In the genomic region with DNA sequence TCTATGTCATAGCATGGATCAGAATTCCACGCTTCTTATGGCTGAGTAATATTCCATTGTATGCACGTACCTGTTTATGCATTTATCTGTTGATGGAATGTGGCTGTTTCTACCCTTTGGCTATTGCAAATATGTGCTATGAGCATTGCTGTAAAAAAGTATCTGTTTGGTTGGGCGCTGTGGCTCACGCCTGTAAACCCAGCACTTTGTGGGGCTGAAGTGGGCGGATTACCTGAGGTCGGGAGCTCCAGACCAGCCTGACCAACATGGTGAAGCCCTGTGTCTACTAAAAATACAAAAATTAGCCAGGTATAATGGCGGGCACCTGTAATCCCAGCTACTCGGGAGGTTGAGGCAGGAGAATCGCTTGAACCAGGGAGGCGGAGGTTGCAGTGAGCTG, we compare ENCODE assay signal across 28 cellular contexts.
DNase-seq lines count a peak whose midpoint lies in the region; ATAC-seq, FAIRE-seq and TF ChIP-seq lines count a peak whose summit lies in the region.
"Had no signal": no experiment of that assay in that cellular context is flagged by ENCODE, and none has a peak within 500 bp of the region (broad histone marks: within the 10 kb centered on the region; RNA-seq: fewer than 3 reads in every experiment).

No MANE protein-coding gene starts in this region.

- TF ChIP-seq EP300 in K562 (IDR thresholded peaks at IDR 0.05; ENCODE audit: low read length): no peak

- no peaks in the 10 kb centered on the region for H3K9me3 Mint-ChIP-seq in activated naive CD8-positive, alpha-beta T cell (ENCODE audit: low read depth)
- no peaks in the 10 kb centered on the region for H3K9me3 Mint-ChIP-seq in activated naive CD8-positive, alpha-beta T cell treated with anti-CD3 and anti-CD28 coated beads, Interleukin-2, amount 50 U/mL, for 24 hours
- H3K9me3 Mint-ChIP-seq: CD4-positive, alpha-beta memory T cell had no signal

- CTCF ChIA-PET in Panc1 (lab: Charles Lee): no interaction called here
- CTCF ChIA-PET in K562 (lab: Yijun Ruan, JAX; ENCODE audit: low intra/inter-chr PET ratio): no interaction called here

- no peak overlapping the region for H3K9ac ChIP-seq in K562 (ENCODE audit: insufficient read depth in 1 of 2, low read depth in 2 of 2, low read length in 2 of 2)
- H3K9ac ChIP-seq: BLaER1 treated with 17β-estradiol and CSF1 and Interleukin-3, amounts not matched to agents 10 nM and 100 nM had no signal

- H3K27me3 ChIP-seq in Panc1 (ENCODE audit: control insufficient read depth, insufficient read depth, low read length) (no peaks in the 10 kb centered on the region), K562 (ENCODE audit: control insufficient read depth in 2 of 2, insufficient read depth in 2 of 2, low read length in 2 of 2) (no peaks in the 10 kb centered on the region), breast epithelium (no peaks in the 10 kb centered on the region)
- H3K27me3 ChIP-seq: BLaER1 treated with 17β-estradiol and CSF1 and Interleukin-3, amounts not matched to agents 10 nM and 100 nM; SJCRH30 had no signal

- H3K4me3 ChIP-seq in Panc1 (ENCODE audit: low read depth in 2 of 2, low read length in 2 of 2) (no peak overlapping the region), K562 (no peak overlapping the region), breast epithelium (no peak overlapping the region)
- H3K4me3 ChIP-seq: A549; BLaER1 treated with 17β-estradiol and CSF1 and Interleukin-3, amounts not matched to agents 10 nM and 100 nM; GM23338; SJCRH30 had no signal

- H3K36me3 ChIP-seq in Panc1 (ENCODE audit: control insufficient read depth, insufficient read depth, low read length): no peaks in the 10 kb centered on the region
- H3K36me3 ChIP-seq in K562 (ENCODE audit: control insufficient read depth, insufficient read depth, low read length): no peaks in the 10 kb centered on the region
- no peaks in the 10 kb centered on the region for H3K36me3 ChIP-seq in breast epithelium
- H3K36me3 ChIP-seq: BLaER1 treated with 17β-estradiol and CSF1 and Interleukin-3, amounts not matched to agents 10 nM and 100 nM; SJCRH30 had no signal

- H4K20me1 ChIP-seq in K562 (replicated peaks; ENCODE audit: control insufficient read depth, insufficient read depth, low read length): no peaks in the 10 kb centered on the region
- H4K20me1 ChIP-seq: BLaER1 treated with 17β-estradiol and CSF1 and Interleukin-3, amounts not matched to agents 10 nM and 100 nM had no signal

- H2AFZ ChIP-seq in K562 (ENCODE audit: low read depth, low read length): no peak overlapping the region
- H2AFZ ChIP-seq: GM23338 had no signal

- no peak for TF ChIP-seq POLR2A in K562 (conservative IDR thresholded peaks at IDR 0.05)
- TF ChIP-seq POLR2A in breast epithelium (IDR thresholded peaks at IDR 0.05): no peak

- H3K4me1 ChIP-seq in Panc1 (ENCODE audit: control insufficient read depth, insufficient read depth, low read length) (peaks cover 29% of the 10 kb centered on the region), K562 (replicated peaks in 1 of 2; ENCODE audit: control insufficient read depth in 2 of 2, insufficient read depth in 2 of 2, low read length in 2 of 2) (peaks cover 0 to 2% of the 10 kb centered on the region in 2 experiments; a peak in 1 of 5 replicates), breast epithelium (no peaks in the 10 kb centered on the region)

- WGBS in K562 (ENCODE audit: insufficient coverage, low coverage, missing lambda C conversion rate): 59% methylated on average over 10 of the region's 10 CpGs

- in situ Hi-C loops in Panc1 (cut with HindIII; ENCODE audit: low pct_unique_long_range_greater_than_20kb, low sequenced_read_pairs): no loop called here
- in situ Hi-C loops in K562 (cut with MboI): no loop called here

- H3K9me3 ChIP-seq in Panc1 (ENCODE audit: control insufficient read depth, insufficient read depth, low read depth, low read length): peaks cover 2% of the 10 kb centered on the region; the same call in 1 of the 2 replicates
- H3K9me3 ChIP-seq in K562 (replicated peaks; ENCODE audit: control insufficient read depth, insufficient read depth, low read depth, low read length): no peaks in the 10 kb centered on the region
- no peaks in the 10 kb centered on the region for H3K9me3 ChIP-seq in breast epithelium
- H3K9me3 ChIP-seq: A549; BLaER1 treated with 17β-estradiol and CSF1 and Interleukin-3, amounts not matched to agents 10 nM and 100 nM; SJCRH30 had no signal

- peaks cover 4% of the 10 kb centered on the region for H3K36me3 Mint-ChIP-seq in activated naive CD8-positive, alpha-beta T cell
- no peaks in the 10 kb centered on the region for H3K36me3 Mint-ChIP-seq in activated naive CD8-positive, alpha-beta T cell treated with anti-CD3 and anti-CD28 coated beads, Interleukin-2, amount 50 U/mL, for 24 hours (ENCODE audit: low read depth)
- H3K36me3 Mint-ChIP-seq: CD4-positive, alpha-beta memory T cell had no signal

- TF ChIP-seq CTCF in Panc1 (IDR thresholded peaks at IDR 0.05) (no peak), K562 (IDR thresholded peaks at IDR 0.05 in 2 of 3, conservative IDR thresholded peaks at IDR 0.05 in 1 of 3; ENCODE audit: insufficient read depth in 2 of 3, low read depth in 1 of 3, low read length in 3 of 3) (no peak), breast epithelium (IDR thresholded peaks at IDR 0.05) (no peak)

- no peak for FAIRE-seq in K562 (lab: Jason Lieb, UNC)
- FAIRE-seq: A549 had no signal

- no peaks in the 10 kb centered on the region for H3K27me3 Mint-ChIP-seq in activated naive CD8-positive, alpha-beta T cell
- H3K27me3 Mint-ChIP-seq in activated naive CD8-positive, alpha-beta T cell treated with anti-CD3 and anti-CD28 coated beads, Interleukin-2, amount 50 U/mL, for 24 hours: no peaks in the 10 kb centered on the region

- H3K9me1 ChIP-seq in K562 (ENCODE audit: control insufficient read depth, insufficient read depth, low read length): no peaks in the 10 kb centered on the region

- no peak overlapping the region for H3K4me2 ChIP-seq in K562 (ENCODE audit: insufficient read depth, low read length)
- H3K4me2 ChIP-seq: A549; BLaER1 treated with 17β-estradiol and CSF1 and Interleukin-3, amounts not matched to agents 10 nM and 100 nM; GM23338 had no signal

- no peaks in the 10 kb centered on the region for H3K79me2 ChIP-seq in K562 (ENCODE audit: control insufficient read depth, insufficient read depth, low read length)

- peak overlapping the region; percentile 61 for H3K27ac Mint-ChIP-seq in activated naive CD8-positive, alpha-beta T cell
- H3K27ac Mint-ChIP-seq in activated naive CD8-positive, alpha-beta T cell treated with anti-CD3 and anti-CD28 coated beads, Interleukin-2, amount 50 U/mL, for 24 hours: no peak overlapping the region
- H3K27ac Mint-ChIP-seq: GM23338 had no signal

- ATAC-seq in activated naive CD8-positive, alpha-beta T cell treated with anti-CD3 and anti-CD28 coated beads, Interleukin-2, amount 50 U/mL, for 24 hours: no peak
- ATAC-seq in Panc1 (no peak), K562 (no peak), GM19351 (IDR thresholded peaks at IDR 0.05; ENCODE audit: unreplicated experiment) (no peak)
- ATAC-seq: A549, GM23338, HCT116, Right ventricle myocardium inferior, SK-N-SH treated with all-trans-retinoic acid at 6 μM for 48 hours had no signal

- intact Hi-C loops in Panc1 (cut with micrococcal nuclease; ENCODE audit: unreplicated experiment) (no loop called here), K562 (cut with micrococcal nuclease) (no loop called here), breast epithelium (cut with DNase I; ENCODE audit: low total_unique reads) (loop anchor here (1.0 kb wide), 1 partner anchor 22 kb away; no protein-coding TSS in a partner anchor)

- H3K4me1 Mint-ChIP-seq in activated naive CD8-positive, alpha-beta T cell (ENCODE audit: low read depth): peaks cover 77% of the 10 kb centered on the region
- H3K4me1 Mint-ChIP-seq in activated naive CD8-positive, alpha-beta T cell treated with anti-CD3 and anti-CD28 coated beads, Interleukin-2, amount 50 U/mL, for 24 hours: peaks cover 83% of the 10 kb centered on the region

- DNase-seq in activated naive CD8-positive, alpha-beta T cell treated with anti-CD3 and anti-CD28 coated beads, Interleukin-2, amount 50 U/mL, for 24 hours: no peak
- DNase-seq in Panc1 (ENCODE audit: low read depth, low spot score): no peak
- no peak for DNase-seq in K562 (ENCODE audit: extremely low read depth in 1 of 4, low spot score in 3 of 4)
- DNase-seq in breast epithelium (ENCODE audit: low spot score in 2 of 2): no peak
- DNase-seq in HPDE6-E6E7 (ENCODE audit: extremely low spot score): no peak
- DNase-seq: AML-193; CD4-positive, alpha-beta memory T cell; COR-L47; DMS53; Karpas-422; NCI-H1092; NCI-H1417 treated with DMSO at 0.1 percent for 48 hours; NCI-H187; NCI-H2081 treated with DMSO at 0.1 percent for 48 hours; NCI-H2171; NCI-H226; NCI-H510A; NCI-H69; OCI-M1; SJCRH30 had no signal

- no peak for TF ChIP-seq RAD21 in K562 (CRISPR knock-in tag; conservative IDR thresholded peaks at IDR 0.05 in 1 of 2, IDR thresholded peaks at IDR 0.05 in 1 of 2)

- H3K27ac ChIP-seq in Panc1 (ENCODE audit: low read length) (peak overlapping the region; percentile 5; the same call in 1 of the 2 replicates), K562 (ENCODE audit: extremely low read depth, low read depth, low read length) (no peak overlapping the region), breast epithelium (no peak overlapping the region)
- H3K27ac ChIP-seq: A549; BLaER1 treated with 17β-estradiol and CSF1 and Interleukin-3, amounts not matched to agents 10 nM and 100 nM; SJCRH30 had no signal

- POLR2A ChIA-PET in Panc1 (lab: Charles Lee) (no interaction called here), K562 (lab: Yijun Ruan, JAX) (no interaction called here)

- BruUV-seq in Panc1 (replicated peaks; lab: Mats Ljungman, UMichigan): no TSS peak
- no TSS peak for BruUV-seq in K562 (replicated peaks; lab: Mats Ljungman, UMichigan)

- H3K4me3 Mint-ChIP-seq in activated naive CD8-positive, alpha-beta T cell: no peak overlapping the region
- H3K4me3 Mint-ChIP-seq in activated naive CD8-positive, alpha-beta T cell treated with anti-CD3 and anti-CD28 coated beads, Interleukin-2, amount 50 U/mL, for 24 hours: no peak overlapping the region
- H3K4me3 Mint-ChIP-seq: GM23338 had no signal

TF ChIP-seq in K562, 482 proteins besides CTCF, POLR2A, EP300 and RAD21 (continues in another document):
- TF ChIP-seq, protein P1, sequence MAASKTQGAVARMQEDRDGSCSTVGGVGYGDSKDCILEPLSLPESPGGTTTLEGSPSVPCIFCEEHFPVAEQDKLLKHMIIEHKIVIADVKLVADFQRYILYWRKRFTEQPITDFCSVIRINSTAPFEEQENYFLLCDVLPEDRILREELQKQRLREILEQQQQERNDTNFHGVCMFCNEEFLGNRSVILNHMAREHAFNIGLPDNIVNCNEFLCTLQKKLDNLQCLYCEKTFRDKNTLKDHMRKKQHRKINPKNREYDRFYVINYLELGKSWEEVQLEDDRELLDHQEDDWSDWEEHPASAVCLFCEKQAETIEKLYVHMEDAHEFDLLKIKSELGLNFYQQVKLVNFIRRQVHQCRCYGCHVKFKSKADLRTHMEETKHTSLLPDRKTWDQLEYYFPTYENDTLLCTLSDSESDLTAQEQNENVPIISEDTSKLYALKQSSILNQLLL (CRISPR knock-in tag; IDR thresholded peaks at IDR 0.05; ENCODE audit: borderline replicate concordance): no peak
